ENCODE assay signal across 8 cellular contexts in genomic region chr15:68821898-68822380, GRCh38. TPM values are rescaled to one million over a fixed set of nuclear protein-coding genes. Genes with fewer than 3 reads are reported as not detected.
DNase-seq lines count a peak whose midpoint lies in the region; ATAC-seq and TF ChIP-seq lines count a peak whose summit lies in the region.

No MANE protein-coding gene starts in this region.

- peak overlapping the region; percentile 96 for H3K4me3 ChIP-seq in BLaER1
- H3K4me3 ChIP-seq in HL-60 (replicated peaks; ENCODE audit: insufficient read depth, low read length), result peak overlapping the region; percentile 62
- peak overlapping the region; percentile 95; the same call in 1 of the 2 replicates for H3K4me3 ChIP-seq in iPS DF 6.9 (ENCODE audit: low read length)
- peak overlapping the region; percentile 69 to 99 (median 94) for H3K4me3 ChIP-seq in spleen

- DNase-seq in HL-60 (ENCODE audit: low read depth in 1 of 2, low spot score in 1 of 2) (peak in 1 of 2 experiments; percentile 43), iPS DF 6.9 (ENCODE audit: low read depth, low spot score) (no peak), spleen (no peak), mucosa of gallbladder (ENCODE audit: low spot score) (no peak), NCI-H1048 (lab: John Stamatoyannopoulos, UW) (no peak)
- peak; percentile 6 for DNase-seq in activated CD4-positive, alpha-beta T cell treated with anti-CD3 and anti-CD28 coated beads, Interleukin-2, amount 50 U/mL, for 1 hour

- no peaks in the 10 kb centered on the region for H3K36me3 ChIP-seq in BLaER1
- no peaks in the 10 kb centered on the region for H3K36me3 ChIP-seq in iPS DF 6.9 (ENCODE audit: control insufficient read depth, insufficient read depth, low read length)
- no peaks in the 10 kb centered on the region for H3K36me3 ChIP-seq in spleen

- peaks cover 23% of the 10 kb centered on the region for H4K20me1 ChIP-seq in BLaER1

- H3K27ac ChIP-seq in BLaER1 (peak overlapping the region; percentile 100; the same call in 1 of the 2 replicates), HL-60 (replicated peaks) (peak overlapping the region; percentile 100), iPS DF 6.9 (ENCODE audit: low read length) (no peak overlapping the region), spleen (peak overlapping the region in 7 of 8 donors; percentile 95 to 100 (median 99))

- ATAC-seq in HG03175 (IDR thresholded peaks at IDR 0.05; ENCODE audit: unreplicated experiment), result no peak

- peaks cover 19% of the 10 kb centered on the region for H3K4me1 ChIP-seq in BLaER1
- no peaks in the 10 kb centered on the region for H3K4me1 ChIP-seq in iPS DF 6.9 (ENCODE audit: control insufficient read depth, insufficient read depth, low read length)
- H3K4me1 ChIP-seq in spleen, result peaks cover 4 to 22% (median 16%) of the 10 kb centered on the region in 6 donors

- H3K4me2 ChIP-seq in BLaER1, result peak overlapping the region; percentile 95

- TF ChIP-seq CTCF in HL-60 (IDR thresholded peaks at IDR 0.05; ENCODE audit: insufficient read depth, low read length) (no peak), spleen (IDR thresholded peaks at IDR 0.05 in 8 of 11, conservative IDR thresholded peaks at IDR 0.05 in 3 of 11) (no peak)

- TF ChIP-seq POLR2A in spleen (IDR thresholded peaks at IDR 0.05), result no peak

- H3K27me3 ChIP-seq in BLaER1 (no peaks in the 10 kb centered on the region), HL-60 (ENCODE audit: insufficient read depth, poor library complexity, severe bottlenecking) (no peaks in the 10 kb centered on the region), iPS DF 6.9 (ENCODE audit: control insufficient read depth, insufficient read depth, low read length) (peaks cover 12% of the 10 kb centered on the region), spleen (replicated peaks in 1 of 7) (no peaks in the 10 kb centered on the region)

- H3K9ac ChIP-seq in BLaER1, result peak overlapping the region; percentile 99

- no CpG with 5 or more reads among the region's 13 CpGs for WGBS in iPS DF 6.9 (ENCODE audit: insufficient coverage, insufficient read length)
- WGBS in spleen, 5 donors, result 2 to 5% (median 3%) methylated on average over 13 of the region's 13 CpGs

- no peaks in the 10 kb centered on the region for H3K9me3 ChIP-seq in BLaER1
- no peaks in the 10 kb centered on the region for H3K9me3 ChIP-seq in iPS DF 6.9 (ENCODE audit: control insufficient read depth, insufficient read depth, low read length)
- H3K9me3 ChIP-seq in spleen, result no peaks in the 10 kb centered on the region

- intact Hi-C loops in spleen (cut with DNase I; ENCODE audit: low total_unique reads), result no loop called here

RNA-seq across cellular contexts. Expression of gene ANP32A, which starts 1.2 kb away (rescaled TPM):
- total RNA-seq in spleen, result 100 to 1,000 TPM in 4 of 7 donors, 10 to 100 TPM in 3; 68.4 to 163 (median 129) TPM
- 100 to 1,000 TPM in 1 of 3 donors, 10 to 100 TPM in 2; 58.6 to 110 (median 91.1) TPM for polyA plus RNA-seq in spleen
- total RNA-seq in mucosa of gallbladder, result 101 TPM
